19 cellular contexts compared by ENCODE assay signal in genomic region chr11:2881076-2881973, GRCh38. TPM values are rescaled to one million over a fixed set of nuclear protein-coding genes. Genes with fewer than 3 reads are reported as not detected.
DNase-seq lines count a peak whose midpoint lies in the region; ATAC-seq and TF ChIP-seq lines count a peak whose summit lies in the region.
"Had no signal": no experiment of that assay in that cellular context is flagged by ENCODE, and none has a peak within 500 bp of the region (broad histone marks: within the 10 kb centered on the region; RNA-seq: fewer than 3 reads in every experiment).

No MANE protein-coding gene starts in this region.

- no peak overlapping the region for H2AK5ac ChIP-seq in trophoblast cell (ENCODE audit: low read length)

- H3K36me3 ChIP-seq in hepatocyte (replicated peaks; ENCODE audit: insufficient read depth, low read depth) (peaks cover 3% of the 10 kb centered on the region), trophoblast cell (ENCODE audit: control insufficient read depth in 1 of 2, insufficient read depth in 2 of 2, low read length in 2 of 2) (peaks cover 0 to 8% of the 10 kb centered on the region in 2 experiments)
- H3K36me3 ChIP-seq: Peyer's patch had no signal

- H4K12ac ChIP-seq in trophoblast cell (ENCODE audit: low read depth, low read length), result no peak overlapping the region

- H3K4me2 ChIP-seq in hepatocyte (peak overlapping the region; percentile 95), trophoblast cell (ENCODE audit: low read length) (no peak overlapping the region)
- H3K4me2 ChIP-seq: SK-N-SH had no signal

- H3K9me3 ChIP-seq in hepatocyte (ENCODE audit: low read depth) (no peaks in the 10 kb centered on the region), trophoblast cell (ENCODE audit: insufficient read depth, low read depth, low read length) (peaks cover 10% of the 10 kb centered on the region)
- H3K9me3 ChIP-seq: Peyer's patch, SK-N-SH had no signal

- H3K79me2 ChIP-seq in hepatocyte (peaks cover 29% of the 10 kb centered on the region), trophoblast cell (ENCODE audit: control insufficient read depth, insufficient read depth, low read length, poor library complexity) (peaks cover 7% of the 10 kb centered on the region)

- H2BK5ac ChIP-seq in trophoblast cell (ENCODE audit: low read depth, low read length, poor library complexity), result no peak overlapping the region

- H3K27me3 ChIP-seq in hepatocyte, result no peaks in the 10 kb centered on the region
- peaks cover 12% of the 10 kb centered on the region for H3K27me3 ChIP-seq in trophoblast cell (ENCODE audit: insufficient read depth, low read length)
- H3K27me3 ChIP-seq: Peyer's patch had no signal

- H4K91ac ChIP-seq in trophoblast cell (ENCODE audit: low read depth, low read length), result no peak overlapping the region

- H3K4ac ChIP-seq in trophoblast cell (ENCODE audit: low read depth, low read length), result no peak overlapping the region

- no peak overlapping the region for H3K9ac ChIP-seq in trophoblast cell (ENCODE audit: low read length)
- H3K9ac ChIP-seq: SK-N-SH had no signal

- no peak overlapping the region for H2BK120ac ChIP-seq in trophoblast cell (ENCODE audit: insufficient read depth, low read length, poor library complexity)

- DNase-seq in Right ventricle myocardium inferior (ENCODE audit: missing footprints) (peak; percentile 56), Right ventricle myocardium superior (no peak), RWPE1 (ENCODE audit: low spot score) (no peak), hepatocyte (ENCODE audit: low spot score) (no peak), trophoblast cell (peak; percentile 78 to 80)
- DNase-seq: 8988T; CD4-positive, CD25-positive, alpha-beta regulatory T cell; H9; NCI-H1048; NCI-H146; NCI-H2081; NCI-H2171 treated with DMSO at 0.1 percent for 48 hours; Peyer's patch; SHP77; SK-N-SH had no signal

- no peak overlapping the region for H3K14ac ChIP-seq in trophoblast cell (ENCODE audit: low read length)

- CTCF ChIA-PET in RWPE1 (lab: Yijun Ruan, JAX), result interaction anchor here (0.6 to 1.0 kb wide), 2 partner anchors 191 to 349 kb away, joined by 3 read pairs; no protein-coding TSS in a partner anchor

- H3K18ac ChIP-seq in trophoblast cell (ENCODE audit: low read length), result no peak overlapping the region

- H3K4me3 ChIP-seq in hepatocyte (no peak overlapping the region), trophoblast cell (ENCODE audit: low read depth, low read length) (no peak overlapping the region)
- H3K4me3 ChIP-seq: GM12878, Peyer's patch had no signal

- no peak overlapping the region for H4K8ac ChIP-seq in trophoblast cell (ENCODE audit: low read depth, low read length)

- no peak overlapping the region for H2AFZ ChIP-seq in hepatocyte
- no peak overlapping the region for H2AFZ ChIP-seq in trophoblast cell (ENCODE audit: insufficient read depth, low read length, poor library complexity)

- H3K4me1 ChIP-seq in hepatocyte (ENCODE audit: insufficient read depth) (peaks cover 17% of the 10 kb centered on the region), trophoblast cell (ENCODE audit: control insufficient read depth in 1 of 2, insufficient read depth in 2 of 2, low read length in 2 of 2) (peaks cover 0 to 8% of the 10 kb centered on the region in 2 experiments)

- ATAC-seq in Right ventricle myocardium inferior (no peak), Right ventricle myocardium superior (ENCODE audit: poor library complexity) (no peak), GM18873 (IDR thresholded peaks at IDR 0.05; ENCODE audit: low FRiP score, unreplicated experiment) (no peak), GM19035 (IDR thresholded peaks at IDR 0.05; ENCODE audit: unreplicated experiment) (no peak), GM18519 (IDR thresholded peaks at IDR 0.05; ENCODE audit: low FRiP score, unreplicated experiment) (no peak)
- ATAC-seq: GM12878 had no signal

- H3K27ac ChIP-seq in RWPE1, result peak overlapping the region; percentile 3; the same call in 1 of the 2 replicates
- peak overlapping the region; percentile 94 for H3K27ac ChIP-seq in hepatocyte
- no peak overlapping the region for H3K27ac ChIP-seq in trophoblast cell (ENCODE audit: low read depth, low read length)
- H3K27ac ChIP-seq: Peyer's patch had no signal

- no peaks in the 10 kb centered on the region for H3K9me2 ChIP-seq in hepatocyte (replicated peaks; ENCODE audit: insufficient read depth)
- H3K9me2 ChIP-seq: SK-N-SH had no signal

- H2BK12ac ChIP-seq in trophoblast cell (ENCODE audit: low read length), result no peak overlapping the region

- POLR2A ChIA-PET in RWPE1 (lab: Yijun Ruan, JAX; ENCODE audit: low non-redundant PET), result no interaction called here

- WGBS in hepatocyte (ENCODE audit: low lambda C conversion rate, missing lambda C conversion rate), result 81% methylated on average over 19 of the region's 19 CpGs
- no CpG with 5 or more reads among the region's 19 CpGs for WGBS in trophoblast cell (ENCODE audit: extremely low coverage, insufficient coverage, insufficient read length)

- TF ChIP-seq CTCF in RWPE1 (conservative IDR thresholded peaks at IDR 0.05; ENCODE audit: low read depth), result no peak
- no peak for TF ChIP-seq CTCF in hepatocyte (IDR thresholded peaks at IDR 0.05; ENCODE audit: poor library complexity)

- H3K23ac ChIP-seq in trophoblast cell (ENCODE audit: low read length), result no peak overlapping the region

- peaks cover 14% of the 10 kb centered on the region for H3K79me1 ChIP-seq in trophoblast cell (ENCODE audit: low read length)

- intact Hi-C loops in Right ventricle myocardium inferior (cut with DNase I), result loop anchor here (5.0 kb wide), 1 partner anchor 69 kb away; no protein-coding TSS in a partner anchor
- intact Hi-C loops in Right ventricle myocardium superior (cut with DNase I), result loop anchor here (5.0 kb wide), 1 partner anchor 184 kb away; the partner anchor contains the start of gene KCNQ1OT1

- H4K20me1 ChIP-seq in hepatocyte (ENCODE audit: insufficient read depth, poor library complexity, severe bottlenecking), result peaks cover 25% of the 10 kb centered on the region

RNA-seq across cellular contexts. Expression of gene CDKN1C, which starts 4.2 kb away (rescaled TPM):
- total RNA-seq in Right ventricle myocardium inferior, result 40.0 TPM
- 37.7 TPM for total RNA-seq in Right ventricle myocardium superior
- total RNA-seq in hepatocyte, result 411 and 470 TPM in 2 replicates
- 526 and 563 TPM in 2 replicates for polyA plus RNA-seq in hepatocyte
- polyA plus RNA-seq in trophoblast cell (2013), result 604 and 638 TPM in 2 replicates

RNA-seq across cellular contexts. Expression of gene PHLDA2, which starts 47.9 kb away (rescaled TPM):
- total RNA-seq in Right ventricle myocardium inferior (0.65 TPM), Right ventricle myocardium superior (1.1 TPM), hepatocyte (7.1 and 8.5 TPM in 2 replicates)
- 62.4 and 67.4 TPM in 2 replicates for polyA plus RNA-seq in hepatocyte
- polyA plus RNA-seq in trophoblast cell (2013), result 252 and 269 TPM in 2 replicates

Comparison
In these comparisons a context has a peak if more than half of its experiments do, and no peak if none do; other contexts are left out.
1. DNase-seq: peak in Right ventricle myocardium inferior (single experiment) and trophoblast cell (2 of 2); none in Right ventricle myocardium superior (single experiment), RWPE1 (single experiment) and hepatocyte (single experiment).
2. RNA of gene CDKN1C, which starts 4.2 kb away (total RNA-seq): 411 to 470 TPM in hepatocyte; 40.0 TPM in Right ventricle myocardium inferior (single experiment) and 37.7 TPM in Right ventricle myocardium superior (single experiment); every median in the first group is over 10 times any median in the second.